In the genomic region with DNA sequence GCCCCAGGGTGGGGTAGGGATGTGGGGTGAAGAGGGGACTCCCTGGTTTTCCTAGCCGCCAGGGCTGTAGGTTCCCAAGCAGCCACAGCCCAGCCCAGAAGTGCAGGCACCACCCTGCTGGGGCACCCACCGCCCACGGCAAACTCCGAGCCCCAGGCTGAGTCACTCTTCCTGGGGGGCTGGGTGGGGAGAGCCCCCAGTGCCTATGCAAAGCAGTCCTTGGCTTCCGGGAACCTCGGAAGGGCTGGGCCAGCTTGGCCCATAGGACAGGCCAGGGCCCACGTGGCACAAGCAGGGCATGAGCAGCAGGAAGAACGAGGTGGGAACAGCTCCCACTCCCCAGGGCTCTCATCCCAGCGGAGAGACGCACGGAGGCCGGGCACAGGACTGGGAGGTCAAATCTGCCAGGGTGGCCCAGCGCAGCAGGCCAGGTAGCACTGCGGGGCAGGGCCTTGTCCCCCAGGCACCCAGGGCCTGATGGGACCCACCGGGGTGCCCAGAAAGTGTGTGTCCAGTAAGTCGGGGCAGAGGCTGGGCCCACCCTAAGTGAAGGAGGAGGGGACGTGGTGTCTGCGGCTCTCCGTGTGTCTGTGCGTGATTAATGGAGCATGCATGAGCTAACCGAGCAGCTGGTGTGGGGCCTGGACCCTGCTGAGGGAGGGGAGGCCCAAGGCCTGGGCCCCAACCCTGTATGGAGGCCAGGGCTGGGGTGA, we compare ENCODE assay signal across 10 cellular contexts. TPM values are rescaled to one million over a fixed set of nuclear protein-coding genes. Genes with fewer than 3 reads are reported as not detected.
DNase-seq lines count a peak whose midpoint lies in the region; ATAC-seq and TF ChIP-seq lines count a peak whose summit lies in the region.
"Had no signal": no experiment of that assay in that cellular context is flagged by ENCODE, and none has a peak within 500 bp of the region (broad histone marks: within the 10 kb centered on the region; RNA-seq: fewer than 3 reads in every experiment).

No MANE protein-coding gene starts in this region.

- H3K79me2 ChIP-seq in GM23338 (replicated peaks; ENCODE audit: insufficient read depth): no peaks in the 10 kb centered on the region

- TF ChIP-seq CTCF in tibial nerve (IDR thresholded peaks at IDR 0.05) (no peak), GM23338 (conservative IDR thresholded peaks at IDR 0.05; ENCODE audit: low read depth in 2 of 2) (no peak)

- no peaks in the 10 kb centered on the region for H3K36me3 Mint-ChIP-seq in activated CD4-positive, alpha-beta memory T cell treated with anti-CD3 and anti-CD28 coated beads, Interleukin-2, amount 10 ng/mL, durations not matched to agents 7 days and 5 days (ENCODE audit: low read depth)
- no peaks in the 10 kb centered on the region for H3K36me3 Mint-ChIP-seq in GM23338 (ENCODE audit: low read depth)

- no peaks in the 10 kb centered on the region for H3F3A ChIP-seq in GM23338 (replicated peaks; ENCODE audit: low read depth)

- H3K27ac ChIP-seq in tibial nerve: no peak overlapping the region
- no peak overlapping the region for H3K27ac ChIP-seq in GM23338 (ENCODE audit: low read depth)
- H3K27ac ChIP-seq: gastrocnemius medialis, pancreas, VCaP had no signal

- no peaks in the 10 kb centered on the region for H3K36me3 ChIP-seq in tibial nerve
- no peaks in the 10 kb centered on the region for H3K36me3 ChIP-seq in GM23338 (ENCODE audit: insufficient read depth)
- H3K36me3 ChIP-seq: gastrocnemius medialis, pancreas had no signal

- H3K27me3 ChIP-seq in tibial nerve (peaks cover 0 to 65% of the 10 kb centered on the region in 2 donors), GM23338 (ENCODE audit: insufficient read depth) (peaks cover 48% of the 10 kb centered on the region)

- peaks cover 7% of the 10 kb centered on the region for H3K27me3 Mint-ChIP-seq in activated CD4-positive, alpha-beta memory T cell treated with anti-CD3 and anti-CD28 coated beads, Interleukin-2, amount 10 ng/mL, durations not matched to agents 7 days and 5 days
- peaks cover 23% of the 10 kb centered on the region for H3K27me3 Mint-ChIP-seq in GM23338 (ENCODE audit: insufficient read depth, low read depth, poor library complexity)

- ATAC-seq in GM21723 (IDR thresholded peaks at IDR 0.05; ENCODE audit: unreplicated experiment): peak; percentile 62
- ATAC-seq in GM23338: no peak
- ATAC-seq: gastrocnemius medialis had no signal

- no peaks in the 10 kb centered on the region for H3K9me3 ChIP-seq in tibial nerve
- H3K9me3 ChIP-seq: gastrocnemius medialis, pancreas had no signal

- CTCF ChIA-PET in activated CD4-positive, alpha-beta memory T cell treated with anti-CD3 and anti-CD28 coated beads, Interleukin-2, amount 10 ng/mL, durations not matched to agents 7 days and 5 days (lab: Charles Lee): interaction anchor here (1.0 kb wide), 1 partner anchor 249 kb away, joined by 3 read pairs; no protein-coding TSS in a partner anchor

- TF ChIP-seq POLR2A in tibial nerve (IDR thresholded peaks at IDR 0.05): no peak

- H3K27ac Mint-ChIP-seq in activated CD4-positive, alpha-beta memory T cell treated with anti-CD3 and anti-CD28 coated beads, Interleukin-2, amount 10 ng/mL, durations not matched to agents 7 days and 5 days: peak overlapping the region; percentile 28
- H3K27ac Mint-ChIP-seq in GM23338: no peak overlapping the region

- H3K4me3 ChIP-seq in tibial nerve (no peak overlapping the region), GM23338 (no peak overlapping the region)
- H3K4me3 ChIP-seq: gastrocnemius medialis, pancreas had no signal

- no peak overlapping the region for H3K4me2 ChIP-seq in GM23338

- DNase-seq in activated CD4-positive, alpha-beta memory T cell treated with anti-CD3 and anti-CD28 coated beads, Interleukin-2, amount 10 ng/mL, durations not matched to agents 7 days and 5 days: peak; percentile 60
- DNase-seq in glomerular visceral epithelial cell (ENCODE audit: extremely low spot score) (peak; percentile 59), CD1c-positive myeloid dendritic cell (ENCODE audit: extremely low spot score) (no peak), tibial nerve (ENCODE audit: low spot score in 2 of 2) (no peak), GM23338 (ENCODE audit: low spot score) (no peak)
- DNase-seq in stimulated activated CD8-positive, alpha-beta memory T cell treated with anti-CD3 and anti-CD28 coated beads, Interleukin-7, amount 100 ng/mL, for 4 hours (ENCODE audit: low read depth in 2 of 2): peak; percentile 55 to 80

- 69 to 88% methylated on average over 8 to 21 of the region's 21 CpGs for WGBS in tibial nerve, 2 donors

- no peaks in the 10 kb centered on the region for H3K9me2 ChIP-seq in GM23338 (ENCODE audit: insufficient read depth)

- no peak overlapping the region for H2AFZ ChIP-seq in GM23338

- TF ChIP-seq EP300 in tibial nerve (IDR thresholded peaks at IDR 0.05): no peak

- POLR2A ChIA-PET in activated CD4-positive, alpha-beta memory T cell treated with anti-CD3 and anti-CD28 coated beads, Interleukin-2, amount 10 ng/mL, durations not matched to agents 7 days and 5 days (lab: Charles Lee): no interaction called here

- H3K4me3 Mint-ChIP-seq in activated CD4-positive, alpha-beta memory T cell treated with anti-CD3 and anti-CD28 coated beads, Interleukin-2, amount 10 ng/mL, durations not matched to agents 7 days and 5 days: peak overlapping the region; percentile 1
- H3K4me3 Mint-ChIP-seq in GM23338: no peak overlapping the region

- peaks cover 40% of the 10 kb centered on the region for H3K4me1 Mint-ChIP-seq in activated CD4-positive, alpha-beta memory T cell treated with anti-CD3 and anti-CD28 coated beads, Interleukin-2, amount 10 ng/mL, durations not matched to agents 7 days and 5 days
- H3K4me1 Mint-ChIP-seq in GM23338: no peaks in the 10 kb centered on the region; the same call in 2 of the 3 replicates

- no peaks in the 10 kb centered on the region for H4K20me1 ChIP-seq in GM23338 (replicated peaks; ENCODE audit: insufficient read depth)

- H3K4me1 ChIP-seq in tibial nerve (peaks cover 0 to 12% (median 4%) of the 10 kb centered on the region in 4 donors), GM23338 (ENCODE audit: insufficient read depth) (no peaks in the 10 kb centered on the region)
- H3K4me1 ChIP-seq: gastrocnemius medialis, pancreas had no signal

- no peaks in the 10 kb centered on the region for H3K9me3 Mint-ChIP-seq in activated CD4-positive, alpha-beta memory T cell treated with anti-CD3 and anti-CD28 coated beads, Interleukin-2, amount 10 ng/mL, durations not matched to agents 7 days and 5 days
- no peaks in the 10 kb centered on the region for H3K9me3 Mint-ChIP-seq in GM23338

TF ChIP-seq in GM23338, 12 proteins besides CTCF, POLR2A, EP300 and RAD21 (continues in another document):
- TF ChIP-seq POLR2AphosphoS5 (IDR thresholded peaks at IDR 0.05; ENCODE audit: low read depth) (no peak), JUNB (IDR thresholded peaks at IDR 0.05; ENCODE audit: unreplicated experiment) (no peak), ETS1 (IDR thresholded peaks at IDR 0.05) (no peak), EZH2 (IDR thresholded peaks at IDR 0.05; ENCODE audit: low read depth, unreplicated experiment) (no peak), NANOG (IDR thresholded peaks at IDR 0.05; ENCODE audit: borderline replicate concordance) (no peak), EZH2phosphoT487 (IDR thresholded peaks at IDR 0.05; ENCODE audit: unreplicated experiment) (no peak)

RNA-seq across cellular contexts. Expression of gene IL17REL, which starts 4.6 kb away (rescaled TPM):
- not detected for total RNA-seq in activated CD4-positive, alpha-beta memory T cell treated with anti-CD3 and anti-CD28 coated beads, Interleukin-2, amount 10 ng/mL, durations not matched to agents 7 days and 5 days
- not detected for total RNA-seq in tibial nerve
- 0.31 TPM in 1 of 2 replicates, not detected in the other for total RNA-seq in GM23338 (2014; rRNA removed; shearing (Covaris generic))
- polyA plus RNA-seq in GM23338 (2016; fragmentation: Nextera tagmentation; extraction: Ambion mirVana): not detected in 2 replicates
- total RNA-seq: gastrocnemius medialis, pancreas had no signal
- polyA plus RNA-seq: pancreas had no signal

RNA-seq across cellular contexts. Expression of gene TTLL8, which starts 41.0 kb away (rescaled TPM):
- not detected for total RNA-seq in activated CD4-positive, alpha-beta memory T cell treated with anti-CD3 and anti-CD28 coated beads, Interleukin-2, amount 10 ng/mL, durations not matched to agents 7 days and 5 days
- not detected for total RNA-seq in tibial nerve
- not detected in 2 replicates for total RNA-seq in GM23338 (2014; rRNA removed; shearing (Covaris generic))
- polyA plus RNA-seq in GM23338 (2016; fragmentation: Nextera tagmentation; extraction: Ambion mirVana): not detected in 2 replicates
- total RNA-seq: gastrocnemius medialis, pancreas had no signal
- polyA plus RNA-seq: pancreas had no signal

RNA-seq across cellular contexts. Expression of gene PIM3, which starts 56.6 kb away (rescaled TPM):
- total RNA-seq in activated CD4-positive, alpha-beta memory T cell treated with anti-CD3 and anti-CD28 coated beads, Interleukin-2, amount 10 ng/mL, durations not matched to agents 7 days and 5 days: 10 to 100 TPM; 60.1 to 62.3 TPM
- total RNA-seq in tibial nerve: 100 to 1,000 TPM in 3 of 4 donors, 10 to 100 TPM in 1; 98.3 to 138 (median 119) TPM
- 30.6 and 37.3 TPM in 2 replicates for total RNA-seq in GM23338 (2014; rRNA removed; shearing (Covaris generic))
- polyA plus RNA-seq in GM23338 (2016; fragmentation: Nextera tagmentation; extraction: Ambion mirVana): 17.7 and 18.8 TPM in 2 replicates

Comparison
In these comparisons a context has a peak if more than half of its experiments do, and no peak if none do; other contexts are left out.
1. DNase-seq: peak in activated CD4-positive, alpha-beta memory T cell treated with anti-CD3 and anti-CD28 coated beads, Interleukin-2, amount 10 ng/mL, durations not matched to agents 7 days and 5 days (single experiment), glomerular visceral epithelial cell (single experiment) and stimulated activated CD8-positive, alpha-beta memory T cell treated with anti-CD3 and anti-CD28 coated beads, Interleukin-7, amount 100 ng/mL, for 4 hours (2 of 2); none in CD1c-positive myeloid dendritic cell (single experiment), tibial nerve (0 of 2) and GM23338 (single experiment).